12 cellular contexts compared by ENCODE assay signal in genomic region chrX:13761606-13762005, GRCh38. TPM values are rescaled to one million over a fixed set of nuclear protein-coding genes. Genes with fewer than 3 reads are reported as not detected.
DNase-seq lines count a peak whose midpoint lies in the region; ATAC-seq, FAIRE-seq and TF ChIP-seq lines count a peak whose summit lies in the region.
"Had no signal": no experiment of that assay in that cellular context is flagged by ENCODE, and none has a peak within 500 bp of the region (broad histone marks: within the 10 kb centered on the region; RNA-seq: fewer than 3 reads in every experiment).

No MANE protein-coding gene starts in this region.

- H3K4me1 ChIP-seq in HEK293 (ENCODE audit: control insufficient read depth, insufficient read depth, low read length) (no peaks in the 10 kb centered on the region), uterus (no peaks in the 10 kb centered on the region)

- no peak for TF ChIP-seq CTCF in HEK293 (tag by site-specific recombination; IDR thresholded peaks at IDR 0.05)
- TF ChIP-seq CTCF in NB4 (IDR thresholded peaks at IDR 0.05; ENCODE audit: low read depth, low read length), result no peak
- TF ChIP-seq CTCF in uterus (IDR thresholded peaks at IDR 0.05), result no peak

- POLR2A ChIA-PET in HEK293 (lab: Yijun Ruan, JAX), result interaction anchor here (0.6 kb wide), 1 partner anchor 50 kb away, joined by 7 read pairs; no protein-coding TSS in a partner anchor

- no peaks in the 10 kb centered on the region for H3K27me3 ChIP-seq in uterus
- H3K27me3 ChIP-seq: sigmoid colon, suprapubic skin had no signal

- H3K9me3 ChIP-seq in HEK293 (ENCODE audit: control insufficient read depth, insufficient read depth, low read depth, low read length), result no peaks in the 10 kb centered on the region
- H3K9me3 ChIP-seq in uterus, result no peaks in the 10 kb centered on the region
- H3K9me3 ChIP-seq: sigmoid colon, suprapubic skin had no signal

- intact Hi-C loops in uterus (cut with DNase I; ENCODE audit: low total_unique reads) (no loop called here), posterior vena cava (cut with DNase I) (no loop called here)

- FAIRE-seq in H54 (lab: Jason Lieb, UNC), result no peak

- CTCF ChIA-PET in HEK293 (lab: Yijun Ruan, JAX), result interaction anchor here (0.6 to 1.8 kb wide), 6 partner anchors 11 to 478 kb away, joined by 3 to 5 read pairs (median 4); no protein-coding TSS in a partner anchor

- no peak overlapping the region for H3K27ac ChIP-seq in HEK293 (ENCODE audit: extremely low read depth, low read depth, low read length)
- no peak overlapping the region for H3K27ac ChIP-seq in uterus
- H3K27ac ChIP-seq: sigmoid colon, suprapubic skin had no signal

- TF ChIP-seq POLR2A in NB4 (IDR thresholded peaks at IDR 0.05; ENCODE audit: extremely low read depth, insufficient read length), result no peak
- no peak for TF ChIP-seq POLR2A in uterus (IDR thresholded peaks at IDR 0.05)
- TF ChIP-seq POLR2A in H54 (IDR thresholded peaks at IDR 0.05; ENCODE audit: low read depth, low read length), result no peak

- DNase-seq in NB4 (ENCODE audit: low read depth), result peak; percentile 37
- peak; percentile 67 for DNase-seq in iPS-NIHi7 (ENCODE audit: extremely low spot score)
- DNase-seq in uterus, result no peak
- DNase-seq in H54 (ENCODE audit: insufficient read length, low spot score), result no peak
- DNase-seq in posterior vena cava (ENCODE audit: low spot score), result no peak
- DNase-seq: cortex of kidney, kidney glomerular epithelial cell, sigmoid colon had no signal

- ATAC-seq in GM18907 (IDR thresholded peaks at IDR 0.05; ENCODE audit: unreplicated experiment), result peak; percentile 68
- ATAC-seq in HG02970 (IDR thresholded peaks at IDR 0.05; ENCODE audit: low FRiP score, unreplicated experiment), result no peak

- no peak overlapping the region for H3K4me3 ChIP-seq in HEK293 (ENCODE audit: low read depth, low read length)
- no peak overlapping the region for H3K4me3 ChIP-seq in NB4 (ENCODE audit: low read depth, low read length)
- H3K4me3 ChIP-seq in uterus, result no peak overlapping the region
- H3K4me3 ChIP-seq: sigmoid colon, suprapubic skin had no signal

- H3K36me3 ChIP-seq in HEK293 (ENCODE audit: control insufficient read depth in 2 of 2, insufficient read depth in 1 of 2, low read length in 2 of 2) (peaks cover 60 to 98% of the 10 kb centered on the region in 2 experiments), uterus (no peaks in the 10 kb centered on the region)

TF ChIP-seq in HEK293, 187 proteins besides CTCF, POLR2A, EP300 and RAD21:
- no peak for TF ChIP-seq ZNF354C (tag by site-specific recombination; IDR thresholded peaks at IDR 0.05; ENCODE audit: borderline replicate concordance, low read depth)
- TF ChIP-seq OVOL3 (tag by site-specific recombination; IDR thresholded peaks at IDR 0.05), result no peak
- peak; percentile 29; the same call in 1 of the 2 replicates for TF ChIP-seq ZBTB20 (tag by site-specific recombination; IDR thresholded peaks at IDR 0.05)
- no peak for TF ChIP-seq ZNF580 (tag by site-specific recombination; IDR thresholded peaks at IDR 0.05)

RNA-seq across cellular contexts. Expression of gene OFD1, which starts 27.1 kb away (rescaled TPM):
- 100 to 1,000 TPM in 1 of 4 donors, 10 to 100 TPM in 3; 24.1 to 172 (median 49.7) TPM for total RNA-seq in uterus
- 10 to 100 TPM; 18.2 to 19.9 TPM for total RNA-seq in posterior vena cava

RNA-seq across cellular contexts. Expression of gene TRAPPC2, which starts 27.2 kb away (rescaled TPM):
- total RNA-seq in uterus (10 to 100 TPM in 3 of 4 donors, 1 to 10 TPM in 1; 5.6 to 48.0 (median 22.8) TPM), posterior vena cava (10 to 100 TPM; 15.0 to 15.8 TPM)

RNA-seq across cellular contexts. Expression of gene GPM6B, which starts 55.3 kb away (rescaled TPM):
- 10 to 100 TPM in 1 of 4 donors, 1 to 10 TPM in 2, under 1 TPM in 1; 0.59 to 44.1 (median 4.3) TPM for total RNA-seq in uterus
- total RNA-seq in posterior vena cava, result 1 to 10 TPM; 4.1 to 7.6 TPM

Comparison
In these comparisons a context has a peak if more than half of its experiments do, and no peak if none do; other contexts are left out.
1. DNase-seq: peak in NB4 (single experiment) and iPS-NIHi7 (single experiment); none in uterus (0 of 2), H54 (single experiment) and posterior vena cava (single experiment).